Comparison of ENCODE assay signal across 20 cellular contexts in the genomic region with DNA sequence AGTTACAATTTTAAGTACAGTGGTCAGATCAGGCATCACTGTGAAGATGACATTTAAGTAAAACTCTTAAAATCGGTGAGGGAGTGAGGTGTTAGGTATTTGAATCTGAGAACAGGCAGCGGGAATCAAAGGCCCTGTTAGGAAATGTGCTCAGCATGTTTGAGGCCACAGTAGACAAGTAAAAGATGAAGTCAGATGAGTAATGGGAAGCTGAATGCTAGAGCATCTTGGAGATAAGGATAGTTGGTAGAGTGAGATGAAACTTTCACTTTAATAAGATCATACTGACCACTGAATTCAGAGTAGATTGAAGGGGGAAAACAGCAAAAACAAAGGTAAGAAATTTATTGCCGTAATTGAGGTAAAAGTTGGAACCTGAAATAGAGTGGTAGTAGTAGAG.
"Had no signal": no experiment of that assay in that cellular context is flagged by ENCODE, and none has a peak within 500 bp of the region (broad histone marks: within the 10 kb centered on the region; RNA-seq: fewer than 3 reads in every experiment).

No MANE protein-coding gene starts in this region.

- H3K27ac ChIP-seq: coronary artery, gastroesophageal sphincter, heart right ventricle, thyroid gland, VCaP had no signal

- H3K4me3 Mint-ChIP-seq: activated naive CD4-positive, alpha-beta T cell treated with anti-CD3 and anti-CD28 coated beads, Interleukin-2, amount 10 ng/mL, durations not matched to agents 7 days and 5 days; naive thymus-derived CD4-positive, alpha-beta T cell; stimulated activated memory B cell treated with anti-CD40 and anti-IgM and Interleukin-4, amounts not matched to agents 10 μg/mL and 1 μg/mL and 100 μg/mL, for 72 hours had no signal

- H3K4me3 ChIP-seq: coronary artery, gastroesophageal sphincter, heart right ventricle, mucosa of descending colon, thyroid gland had no signal

- H3K27me3 Mint-ChIP-seq: naive thymus-derived CD4-positive, alpha-beta T cell; stimulated activated memory B cell treated with anti-CD40 and anti-IgM and Interleukin-4, amounts not matched to agents 10 μg/mL and 1 μg/mL and 100 μg/mL, for 72 hours had no signal

- H3K27me3 ChIP-seq: gastroesophageal sphincter, heart right ventricle, thyroid gland had no signal

- H3K4me1 Mint-ChIP-seq: activated naive CD4-positive, alpha-beta T cell treated with anti-CD3 and anti-CD28 coated beads, Interleukin-2, amount 10 ng/mL, durations not matched to agents 7 days and 5 days; stimulated activated memory B cell treated with anti-CD40 and anti-IgM and Interleukin-4, amounts not matched to agents 10 μg/mL and 1 μg/mL and 100 μg/mL, for 72 hours had no signal

- H3K36me3 ChIP-seq: thyroid gland had no signal

- DNase-seq: activated CD4-positive, alpha-beta T cell treated with anti-CD3 and anti-CD28 coated beads for 1 hour; activated CD4-positive, alpha-beta T cell treated with anti-CD3 and anti-CD28 coated beads, Interleukin-2, amount 50 U/mL, for 48 hours; activated naive CD4-positive, alpha-beta T cell treated with anti-CD3 and anti-CD28 coated beads, Interleukin-2, amount 10 ng/mL, durations not matched to agents 7 days and 5 days; activated T-cell treated with anti-CD3 and anti-CD28 coated beads, Interleukin-2, amount 50 U/mL, for 1 hour; caudate nucleus; effector CD4-positive, alpha-beta T cell; heart right ventricle; islet precursor cell; mammary epithelial cell; mucosa of descending colon; naive thymus-derived CD4-positive, alpha-beta T cell; posterior cingulate gyrus; retina; thyroid gland had no signal

- H3K4me1 ChIP-seq: thyroid gland had no signal

- H3K9me3 Mint-ChIP-seq: stimulated activated memory B cell treated with anti-CD40 and anti-IgM and Interleukin-4, amounts not matched to agents 10 μg/mL and 1 μg/mL and 100 μg/mL, for 72 hours had no signal

- H3K9me3 ChIP-seq: gastroesophageal sphincter, heart right ventricle, mucosa of descending colon, thyroid gland had no signal

- ATAC-seq: gastroesophageal sphincter; heart right ventricle; left lobe of liver; mucosa of descending colon; naive thymus-derived CD4-positive, alpha-beta T cell; stimulated activated memory B cell treated with anti-CD40 and anti-IgM and Interleukin-4, amounts not matched to agents 10 μg/mL and 1 μg/mL and 100 μg/mL, for 72 hours had no signal

- H3K27ac Mint-ChIP-seq: activated naive CD4-positive, alpha-beta T cell treated with anti-CD3 and anti-CD28 coated beads, Interleukin-2, amount 10 ng/mL, durations not matched to agents 7 days and 5 days; activated T-helper 2 cell treated with anti-CD3 and anti-CD28 coated beads, Interferon-gamma antibody, Interleukin-2, Interleukin-4, amounts not matched to agents 10 μg/mL and 5 μg/mL and 100 μg/mL, durations not matched to agents 14 hours and 24 hours and 36 hours; naive thymus-derived CD4-positive, alpha-beta T cell; stimulated activated memory B cell treated with anti-CD40 and anti-IgM and Interleukin-4, amounts not matched to agents 10 μg/mL and 1 μg/mL and 100 μg/mL, for 72 hours had no signal
